Comparison of ENCODE assay signal across 8 cellular contexts in genomic region chr7:135147341-135147898, GRCh38. TPM values are rescaled to one million over a fixed set of nuclear protein-coding genes. Genes with fewer than 3 reads are reported as not detected.
DNase-seq lines count a peak whose midpoint lies in the region; ATAC-seq and TF ChIP-seq lines count a peak whose summit lies in the region.

No MANE protein-coding gene starts in this region.

- TF ChIP-seq EP300 in transverse colon (IDR thresholded peaks at IDR 0.05; ENCODE audit: low read depth) = no peak

- TF ChIP-seq CTCF in GM06990 (IDR thresholded peaks at IDR 0.05; ENCODE audit: insufficient read depth, low read length, poor library complexity, severe bottlenecking) = no peak
- TF ChIP-seq CTCF in left lung (IDR thresholded peaks at IDR 0.05) = no peak
- TF ChIP-seq CTCF in transverse colon (IDR thresholded peaks at IDR 0.05) = no peak

- ATAC-seq in HG03135 (IDR thresholded peaks at IDR 0.05; ENCODE audit: unreplicated experiment) (peak; percentile 20), left lung (peak; percentile 34), GM21529 (IDR thresholded peaks at IDR 0.05; ENCODE audit: unreplicated experiment) (no peak), HG03095 (IDR thresholded peaks at IDR 0.05; ENCODE audit: unreplicated experiment) (no peak)

- in situ Hi-C loops in transverse colon (cut with MboI; ENCODE audit: low pct_ligation_motif_present in 1 of 4, low pct_unique_long_range_greater_than_20kb in 1 of 4, low sequenced_read_pairs in 3 of 4) = no loop called here

- WGBS in transverse colon (ENCODE audit: low coverage in 1 of 2), 2 donors = 6 to 12% methylated on average over 3 to 6 of the region's 6 CpGs

- H3K9me3 ChIP-seq in adipocyte (ENCODE audit: control insufficient read depth, low read length) (no peaks in the 10 kb centered on the region), left lung (no peaks in the 10 kb centered on the region), transverse colon (no peaks in the 10 kb centered on the region)

- H3K27ac ChIP-seq in left lung (peak overlapping the region; percentile 92 to 97), transverse colon (peak overlapping the region; percentile 84 to 96 (median 93))

- no peak for DNase-seq in GM06990 (ENCODE audit: extremely low read depth, insufficient read length)
- DNase-seq in adipocyte (ENCODE audit: low read depth) = peak; percentile 12
- no peak for DNase-seq in left lung
- no peak for DNase-seq in transverse colon
- no peak for DNase-seq in NCI-H1105 treated with DMSO at 0.1 percent for 48 hours (lab: John Stamatoyannopoulos, UW)

- peak overlapping the region; percentile 92 for H3K9ac ChIP-seq in adipocyte (ENCODE audit: low read length)

- intact Hi-C loops in left lung (cut with DNase I) (no loop called here), transverse colon (cut with DNase I; ENCODE audit: low total_unique reads) (no loop called here)

- H3K4me1 ChIP-seq in adipocyte (ENCODE audit: control insufficient read depth, insufficient read depth, low read length) (peaks cover 30% of the 10 kb centered on the region), left lung (peaks cover 7 to 56% of the 10 kb centered on the region in 2 donors), transverse colon (peaks cover 4 to 31% (median 10%) of the 10 kb centered on the region in 4 donors)

- peak overlapping the region; percentile 67 for H3K4me3 ChIP-seq in GM06990 (replicated peaks; ENCODE audit: low read depth, low read length)
- peak overlapping the region; percentile 83 for H3K4me3 ChIP-seq in adipocyte (ENCODE audit: low read length)
- peak overlapping the region; percentile 33 to 52 for H3K4me3 ChIP-seq in left lung
- H3K4me3 ChIP-seq in transverse colon = peak overlapping the region; percentile 16 to 57 (median 40)

- no peak for TF ChIP-seq POLR2A in transverse colon (IDR thresholded peaks at IDR 0.05)

- H3K27me3 ChIP-seq in GM06990 (replicated peaks; ENCODE audit: control insufficient read depth, insufficient read depth, low read length) (no peaks in the 10 kb centered on the region), adipocyte (replicated peaks; ENCODE audit: control insufficient read depth, insufficient read depth, low read length) (no peaks in the 10 kb centered on the region), left lung (no peaks in the 10 kb centered on the region), transverse colon (no peaks in the 10 kb centered on the region)

- H3K36me3 ChIP-seq in GM06990 (ENCODE audit: control insufficient read depth, insufficient read depth, low read length) (no peaks in the 10 kb centered on the region), adipocyte (ENCODE audit: control insufficient read depth, insufficient read depth, low read length, severe bottlenecking) (peaks cover 15% of the 10 kb centered on the region), left lung (no peaks in the 10 kb centered on the region), transverse colon (no peaks in the 10 kb centered on the region)

RNA-seq across cellular contexts. Expression of gene TMEM140, which starts 0.5 kb away (rescaled TPM):
- 10 to 100 TPM; 24.0 to 25.4 TPM for total RNA-seq in left lung
- 10 to 100 TPM in 3 of 4 donors, 1 to 10 TPM in 1; 4.8 to 36.3 (median 28.9) TPM for total RNA-seq in transverse colon

RNA-seq across cellular contexts. Expression of gene CYREN, which starts 23.1 kb away (rescaled TPM):
- total RNA-seq in left lung = 10 to 100 TPM; 32.1 to 39.9 TPM
- 10 to 100 TPM; 30.8 to 88.3 (median 37.8) TPM for total RNA-seq in transverse colon

Comparison
In these comparisons a context has a peak if more than half of its experiments do, and no peak if none do; other contexts are left out.
1. ATAC-seq: peak in HG03135 (single experiment) and left lung (single experiment); none in GM21529 (single experiment) and HG03095 (single experiment).
2. Peak in every context shown above with its lines, with median percentiles within 50 percentile points of each other: H3K4me3 ChIP-seq.